In genomic region chr7:30510124-30511074, GRCh38 we compare ENCODE assay signal across 8 cellular contexts. TPM values are rescaled to one million over a fixed set of nuclear protein-coding genes. Genes with fewer than 3 reads are reported as not detected.
A peak's percentile ranks its signal among the peaks of the same experiment; 100 is the strongest.
DNase-seq lines count a peak whose midpoint lies in the region; ATAC-seq, FAIRE-seq and TF ChIP-seq lines count a peak whose summit lies in the region.

No MANE protein-coding gene starts in this region.

- WGBS in right lobe of liver (ENCODE audit: insufficient coverage, low coverage, low lambda C conversion rate, missing lambda C conversion rate) = 63% methylated on average over 4 of the region's 4 CpGs
- 50 to 59% methylated on average over 4 of the region's 4 CpGs for WGBS in upper lobe of left lung, 2 donors

- TF ChIP-seq CTCF in Peyer's patch (IDR thresholded peaks at IDR 0.05) = peak; percentile 64 to 94 (median 85)
- TF ChIP-seq CTCF in bronchial epithelial cell (IDR thresholded peaks at IDR 0.05; ENCODE audit: insufficient read depth, low read length, severe bottlenecking) = peak; percentile 53
- TF ChIP-seq CTCF in right lobe of liver (IDR thresholded peaks at IDR 0.05) = peak; percentile 80 to 84 (median 82)
- peak; percentile 52 to 85 (median 80) for TF ChIP-seq CTCF in upper lobe of left lung (IDR thresholded peaks at IDR 0.05)

- H3K9me3 ChIP-seq in Peyer's patch = no peaks in the 10 kb centered on the region
- no peaks in the 10 kb centered on the region for H3K9me3 ChIP-seq in right lobe of liver
- no peaks in the 10 kb centered on the region for H3K9me3 ChIP-seq in upper lobe of left lung

- H3K4me1 ChIP-seq in Peyer's patch (no peaks in the 10 kb centered on the region), right lobe of liver (no peaks in the 10 kb centered on the region), upper lobe of left lung (peaks cover 0 to 15% (median 9%) of the 10 kb centered on the region in 4 donors)

- DNase-seq in NCI-H82 (lab: John Stamatoyannopoulos, UW) (peak; percentile 47), NCI-H82 treated with DMSO at 0.1 percent for 48 hours (lab: John Stamatoyannopoulos, UW; ENCODE audit: unreplicated experiment) (no peak), Peyer's patch (peak in 1 of 3 donors; percentile 71), bronchial epithelial cell (ENCODE audit: low read depth) (peak; percentile 61), right lobe of liver (peak in 2 of 3 donors; percentile 26 to 54), upper lobe of left lung (no peak), NCI-H128 (lab: John Stamatoyannopoulos, UW; ENCODE audit: unreplicated experiment) (no peak)

- no peaks in the 10 kb centered on the region for H3K36me3 ChIP-seq in Peyer's patch
- no peaks in the 10 kb centered on the region for H3K36me3 ChIP-seq in bronchial epithelial cell (ENCODE audit: control insufficient read depth, insufficient read depth, low read length)
- no peaks in the 10 kb centered on the region for H3K36me3 ChIP-seq in right lobe of liver
- no peaks in the 10 kb centered on the region for H3K36me3 ChIP-seq in upper lobe of left lung

- FAIRE-seq in bronchial epithelial cell (lab: Jason Lieb, UNC) = no peak

- TF ChIP-seq EP300 in upper lobe of left lung (IDR thresholded peaks at IDR 0.05) = no peak

- TF ChIP-seq POLR2A in Peyer's patch (IDR thresholded peaks at IDR 0.05) (no peak), right lobe of liver (IDR thresholded peaks at IDR 0.05) (no peak), upper lobe of left lung (IDR thresholded peaks at IDR 0.05) (no peak)

- H3K4me3 ChIP-seq in Peyer's patch (no peak overlapping the region), bronchial epithelial cell (ENCODE audit: low read depth, low read length) (no peak overlapping the region), right lobe of liver (no peak overlapping the region), upper lobe of left lung (no peak overlapping the region)

- H3K27me3 ChIP-seq in Peyer's patch (no peaks in the 10 kb centered on the region), bronchial epithelial cell (ENCODE audit: control insufficient read depth, insufficient read depth, low read length) (no peaks in the 10 kb centered on the region), right lobe of liver (no peaks in the 10 kb centered on the region), upper lobe of left lung (no peaks in the 10 kb centered on the region)

- intact Hi-C loops in right lobe of liver (cut with DNase I) = no loop called here

- ATAC-seq in HG02610 (IDR thresholded peaks at IDR 0.05; ENCODE audit: unreplicated experiment) (peak; percentile 57), right lobe of liver (peak; percentile 73 to 82 (median 76)), upper lobe of left lung (ENCODE audit: low FRiP score in 2 of 2) (peak in 1 of 2 donors; percentile 81)

- H3K27ac ChIP-seq in Peyer's patch (no peak overlapping the region), right lobe of liver (no peak overlapping the region), upper lobe of left lung (no peak overlapping the region)

RNA-seq across cellular contexts. Expression of gene GGCT, which starts 5.8 kb away (rescaled TPM):
- 10 to 100 TPM; 18.1 to 24.8 (median 19.2) TPM for total RNA-seq in Peyer's patch
- total RNA-seq in bronchial epithelial cell = 57.9 and 67.8 TPM in 2 replicates
- total RNA-seq in right lobe of liver = 10 to 100 TPM; 13.2 to 23.8 (median 16.8) TPM
- total RNA-seq in upper lobe of left lung = 10 to 100 TPM; 12.6 to 26.2 (median 22.2) TPM

RNA-seq across cellular contexts. Expression of gene NOD1, which starts 31.8 kb away (rescaled TPM):
- 10 to 100 TPM in 3 of 4 donors, 1 to 10 TPM in 1; 4.0 to 29.7 (median 21.0) TPM for total RNA-seq in Peyer's patch
- total RNA-seq in bronchial epithelial cell = 4.2 and 4.4 TPM in 2 replicates
- 1 to 10 TPM; 1.7 to 5.3 (median 2.7) TPM for total RNA-seq in right lobe of liver
- 10 to 100 TPM; 24.7 to 71.2 (median 38.0) TPM for total RNA-seq in upper lobe of left lung

Comparison
In these comparisons a context has a peak if more than half of its experiments do, and no peak if none do; other contexts are left out.
1. DNase-seq: peak in NCI-H82 (single experiment), bronchial epithelial cell (single experiment) and right lobe of liver (2 of 3); none in NCI-H82 treated with DMSO at 0.1 percent for 48 hours (single experiment), upper lobe of left lung (0 of 2) and NCI-H128 (single experiment).
2. Peak in every context shown above with its lines, with median percentiles within 50 percentile points of each other: CTCF ChIP-seq.